Comparison of ENCODE assay signal across 11 cellular contexts in genomic region chr6:52825900-52826459, GRCh38. TPM values are rescaled to one million over a fixed set of nuclear protein-coding genes. Genes with fewer than 3 reads are reported as not detected.
"Had no signal": no experiment of that assay in that cellular context is flagged by ENCODE, and none has a peak within 500 bp of the region (broad histone marks: within the 10 kb centered on the region; RNA-seq: fewer than 3 reads in every experiment).

No MANE protein-coding gene starts in this region.

RNA-seq across cellular contexts. Expression of gene GSTA5, which starts 14.6 kb away (rescaled TPM):
- total RNA-seq: OCI-LY7, PC-3, PC-9, Peyer's patch, Right ventricle myocardium inferior, Right ventricle myocardium superior, RPMI7951, SJCRH30, SJSA1, SK-MEL-5 had no signal
- polyA plus RNA-seq: SK-N-SH had no signal

RNA-seq across cellular contexts. Expression of gene GSTA1, which starts 22.4 kb away (rescaled TPM):
- total RNA-seq: OCI-LY7, PC-3, PC-9, Right ventricle myocardium inferior, Right ventricle myocardium superior, SJCRH30, SK-MEL-5 had no signal
- polyA plus RNA-seq: SK-N-SH had no signal
